19 cellular contexts compared by ENCODE assay signal in the genomic region with DNA sequence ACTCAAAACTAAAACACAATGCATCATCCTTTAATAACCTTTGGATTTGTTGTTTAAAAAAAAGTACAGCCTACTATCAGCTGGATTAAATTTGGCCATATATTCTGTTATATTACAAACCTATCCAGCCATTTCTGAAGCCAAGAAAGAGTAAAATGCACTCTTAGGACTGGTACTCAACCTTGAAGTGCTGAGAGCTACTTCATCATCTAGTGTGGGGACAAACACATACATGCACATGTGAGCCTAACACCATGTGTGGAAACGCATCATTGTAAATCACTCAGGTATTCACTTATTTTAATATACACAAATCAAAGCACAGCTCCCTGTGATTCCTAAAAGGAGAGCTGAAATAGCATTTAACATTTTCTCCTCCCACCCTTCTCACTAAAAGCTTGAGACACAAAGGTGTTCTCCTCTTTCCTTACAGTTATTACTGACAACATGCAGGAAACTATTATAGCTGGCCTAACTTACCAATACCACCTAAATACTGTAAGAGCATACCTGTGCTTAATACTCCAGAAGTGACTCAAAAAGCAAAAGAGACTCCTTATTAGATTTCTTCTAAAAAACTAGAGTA.
"Had no signal": no experiment of that assay in that cellular context is flagged by ENCODE, and none has a peak within 500 bp of the region (broad histone marks: within the 10 kb centered on the region; RNA-seq: fewer than 3 reads in every experiment).

No MANE protein-coding gene starts in this region.

- DNase-seq: activated CD4-positive, alpha-beta T cell treated with anti-CD3 and anti-CD28 coated beads, Interleukin-2, amount 10 ng/mL, durations not matched to agents 7 days and 5 days; activated CD8-positive, alpha-beta T cell treated with anti-CD3 and anti-CD28 coated beads, Interleukin-2, amount 10 ng/mL, durations not matched to agents 7 days and 5 days; activated effector memory CD4-positive, alpha-beta T cell treated with Interleukin-2 at 50 U/mL for 16 hours; activated naive CD4-positive, alpha-beta T cell treated with anti-CD3 and anti-CD28 coated beads, Interleukin-2, amount 50 U/mL, for 16 hours; activated T-cell treated with anti-CD3 and anti-CD28 coated beads, Interleukin-2, amount 50 U/mL, for 4 hours; cerebellar nuclear complex; effector CD8-positive, alpha-beta T cell; left colon; right cardiac atrium; small intestine; stimulated activated CD4-positive, alpha-beta T cell treated with anti-CD3 and anti-CD28 coated beads, Interleukin-15, amount 100 ng/mL, for 24 hours; stimulated activated CD4-positive, alpha-beta T cell treated with anti-CD3 and anti-CD28 coated beads, Interleukin-2, amount 100 ng/mL, for 48 hours; stimulated activated naive CD8-positive, alpha-beta T cell treated with anti-CD3 and anti-CD28 coated beads, Interleukin-15, amount 100 ng/mL, for 72 hours had no signal

- H3K27ac ChIP-seq: ascending aorta, hepatocyte, prostate gland, suprapubic skin had no signal

- H3K27me3 ChIP-seq: ascending aorta, hepatocyte, suprapubic skin had no signal

- ATAC-seq: activated CD4-positive, CD25-positive, alpha-beta regulatory T cell treated with anti-CD3 and anti-CD28 coated beads, Interleukin-2, amount 50 U/mL, for 24 hours; activated CD8-positive, alpha-beta T cell treated with anti-CD3 and anti-CD28 coated beads, Interleukin-2, amount 10 ng/mL, durations not matched to agents 7 days and 5 days; activated T-cell treated with anti-CD3 and anti-CD28 coated beads, Interleukin-2, amount 50 U/mL, for 4 hours; esophagus mucosa; right cardiac atrium; stimulated activated naive CD8-positive, alpha-beta T cell treated with anti-CD3 and anti-CD28 coated beads, Interleukin-15, amount 100 ng/mL, for 72 hours had no signal

- H3K36me3 ChIP-seq: ascending aorta, prostate gland, suprapubic skin had no signal

- H3K9me3 ChIP-seq: ascending aorta, prostate gland, suprapubic skin had no signal

- H3K4me3 ChIP-seq: ascending aorta, hepatocyte, prostate gland, suprapubic skin had no signal
